ENCODE assay signal across 1 cellular context in the genomic region with DNA sequence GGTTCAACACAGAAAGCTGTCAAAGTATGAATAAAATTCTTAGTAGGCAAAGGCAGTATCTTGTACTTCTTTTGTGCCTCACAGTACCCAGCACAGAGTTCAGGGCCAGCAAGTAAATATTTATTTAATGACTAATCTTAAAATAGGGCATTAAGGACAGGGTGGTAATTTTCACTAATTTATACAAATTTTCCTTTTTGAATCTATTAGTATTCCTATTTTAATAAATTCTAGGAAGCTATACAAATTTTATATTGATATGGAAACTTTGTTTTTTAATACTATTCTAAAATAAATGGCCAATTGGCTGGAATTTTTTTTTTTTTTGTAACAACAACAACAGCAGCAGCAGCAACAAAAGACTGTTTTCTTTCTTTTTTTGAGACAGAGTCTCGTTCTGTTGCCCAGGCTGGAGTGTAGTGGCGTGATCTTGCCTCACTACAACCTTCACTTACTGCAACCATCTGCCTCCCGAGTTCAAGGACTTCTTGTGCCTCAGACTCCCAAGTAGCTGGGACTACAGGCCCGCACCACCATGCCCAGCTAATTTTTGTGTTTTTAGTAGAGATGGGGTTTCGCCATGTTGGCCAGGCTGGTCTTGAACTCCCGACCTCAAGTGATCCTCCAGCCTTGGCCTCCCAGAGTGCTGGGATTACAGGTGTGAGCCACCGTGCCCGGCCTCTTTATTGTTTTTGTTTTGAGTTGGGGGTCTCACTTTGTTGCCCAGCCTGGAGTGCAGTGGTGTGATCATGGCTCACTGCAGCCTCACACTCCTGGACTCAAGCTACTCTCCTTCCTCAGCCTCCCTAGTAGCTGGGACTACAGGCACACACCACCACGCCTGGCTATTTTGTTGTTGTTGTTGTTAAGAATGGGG.
A peak's percentile ranks its signal among the peaks of the same experiment; 100 is the strongest.
TF ChIP-seq lines count a peak whose summit lies in the region.

No MANE protein-coding gene starts in this region.

TF ChIP-seq in HepG2, 621 proteins besides CTCF, POLR2A, EP300 and RAD21 (continued from another document and continues in another):
- TF ChIP-seq, protein P1, sequence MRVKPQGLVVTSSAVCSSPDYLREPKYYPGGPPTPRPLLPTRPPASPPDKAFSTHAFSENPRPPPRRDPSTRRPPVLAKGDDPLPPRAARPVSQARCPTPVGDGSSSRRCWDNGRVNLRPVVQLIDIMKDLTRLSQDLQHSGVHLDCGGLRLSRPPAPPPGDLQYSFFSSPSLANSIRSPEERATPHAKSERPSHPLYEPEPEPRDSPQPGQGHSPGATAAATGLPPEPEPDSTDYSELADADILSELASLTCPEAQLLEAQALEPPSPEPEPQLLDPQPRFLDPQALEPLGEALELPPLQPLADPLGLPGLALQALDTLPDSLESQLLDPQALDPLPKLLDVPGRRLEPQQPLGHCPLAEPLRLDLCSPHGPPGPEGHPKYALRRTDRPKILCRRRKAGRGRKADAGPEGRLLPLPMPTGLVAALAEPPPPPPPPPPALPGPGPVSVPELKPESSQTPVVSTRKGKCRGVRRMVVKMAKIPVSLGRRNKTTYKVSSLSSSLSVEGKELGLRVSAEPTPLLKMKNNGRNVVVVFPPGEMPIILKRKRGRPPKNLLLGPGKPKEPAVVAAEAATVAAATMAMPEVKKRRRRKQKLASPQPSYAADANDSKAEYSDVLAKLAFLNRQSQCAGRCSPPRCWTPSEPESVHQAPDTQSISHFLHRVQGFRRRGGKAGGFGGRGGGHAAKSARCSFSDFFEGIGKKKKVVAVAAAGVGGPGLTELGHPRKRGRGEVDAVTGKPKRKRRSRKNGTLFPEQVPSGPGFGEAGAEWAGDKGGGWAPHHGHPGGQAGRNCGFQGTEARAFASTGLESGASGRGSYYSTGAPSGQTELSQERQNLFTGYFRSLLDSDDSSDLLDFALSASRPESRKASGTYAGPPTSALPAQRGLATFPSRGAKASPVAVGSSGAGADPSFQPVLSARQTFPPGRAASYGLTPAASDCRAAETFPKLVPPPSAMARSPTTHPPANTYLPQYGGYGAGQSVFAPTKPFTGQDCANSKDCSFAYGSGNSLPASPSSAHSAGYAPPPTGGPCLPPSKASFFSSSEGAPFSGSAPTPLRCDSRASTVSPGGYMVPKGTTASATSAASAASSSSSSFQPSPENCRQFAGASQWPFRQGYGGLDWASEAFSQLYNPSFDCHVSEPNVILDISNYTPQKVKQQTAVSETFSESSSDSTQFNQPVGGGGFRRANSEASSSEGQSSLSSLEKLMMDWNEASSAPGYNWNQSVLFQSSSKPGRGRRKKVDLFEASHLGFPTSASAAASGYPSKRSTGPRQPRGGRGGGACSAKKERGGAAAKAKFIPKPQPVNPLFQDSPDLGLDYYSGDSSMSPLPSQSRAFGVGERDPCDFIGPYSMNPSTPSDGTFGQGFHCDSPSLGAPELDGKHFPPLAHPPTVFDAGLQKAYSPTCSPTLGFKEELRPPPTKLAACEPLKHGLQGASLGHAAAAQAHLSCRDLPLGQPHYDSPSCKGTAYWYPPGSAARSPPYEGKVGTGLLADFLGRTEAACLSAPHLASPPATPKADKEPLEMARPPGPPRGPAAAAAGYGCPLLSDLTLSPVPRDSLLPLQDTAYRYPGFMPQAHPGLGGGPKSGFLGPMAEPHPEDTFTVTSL (CRISPR knock-in tag; IDR thresholded peaks at IDR 0.05; ENCODE audit: borderline replicate concordance) = peak; percentile 80; the same call in 1 of the 2 replicates
- no peak for TF ChIP-seq IKZF1 (IDR thresholded peaks at IDR 0.05)
- TF ChIP-seq, protein P2, sequence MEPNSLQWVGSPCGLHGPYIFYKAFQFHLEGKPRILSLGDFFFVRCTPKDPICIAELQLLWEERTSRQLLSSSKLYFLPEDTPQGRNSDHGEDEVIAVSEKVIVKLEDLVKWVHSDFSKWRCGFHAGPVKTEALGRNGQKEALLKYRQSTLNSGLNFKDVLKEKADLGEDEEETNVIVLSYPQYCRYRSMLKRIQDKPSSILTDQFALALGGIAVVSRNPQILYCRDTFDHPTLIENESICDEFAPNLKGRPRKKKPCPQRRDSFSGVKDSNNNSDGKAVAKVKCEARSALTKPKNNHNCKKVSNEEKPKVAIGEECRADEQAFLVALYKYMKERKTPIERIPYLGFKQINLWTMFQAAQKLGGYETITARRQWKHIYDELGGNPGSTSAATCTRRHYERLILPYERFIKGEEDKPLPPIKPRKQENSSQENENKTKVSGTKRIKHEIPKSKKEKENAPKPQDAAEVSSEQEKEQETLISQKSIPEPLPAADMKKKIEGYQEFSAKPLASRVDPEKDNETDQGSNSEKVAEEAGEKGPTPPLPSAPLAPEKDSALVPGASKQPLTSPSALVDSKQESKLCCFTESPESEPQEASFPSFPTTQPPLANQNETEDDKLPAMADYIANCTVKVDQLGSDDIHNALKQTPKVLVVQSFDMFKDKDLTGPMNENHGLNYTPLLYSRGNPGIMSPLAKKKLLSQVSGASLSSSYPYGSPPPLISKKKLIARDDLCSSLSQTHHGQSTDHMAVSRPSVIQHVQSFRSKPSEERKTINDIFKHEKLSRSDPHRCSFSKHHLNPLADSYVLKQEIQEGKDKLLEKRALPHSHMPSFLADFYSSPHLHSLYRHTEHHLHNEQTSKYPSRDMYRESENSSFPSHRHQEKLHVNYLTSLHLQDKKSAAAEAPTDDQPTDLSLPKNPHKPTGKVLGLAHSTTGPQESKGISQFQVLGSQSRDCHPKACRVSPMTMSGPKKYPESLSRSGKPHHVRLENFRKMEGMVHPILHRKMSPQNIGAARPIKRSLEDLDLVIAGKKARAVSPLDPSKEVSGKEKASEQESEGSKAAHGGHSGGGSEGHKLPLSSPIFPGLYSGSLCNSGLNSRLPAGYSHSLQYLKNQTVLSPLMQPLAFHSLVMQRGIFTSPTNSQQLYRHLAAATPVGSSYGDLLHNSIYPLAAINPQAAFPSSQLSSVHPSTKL (CRISPR knock-in tag; IDR thresholded peaks at IDR 0.05) = peak; percentile 66
- TF ChIP-seq ZNF335 (CRISPR knock-in tag; IDR thresholded peaks at IDR 0.05) = 0 out of 2 replicates have a peak, but pooled peaks have one; percentile 10
- no peak for TF ChIP-seq SIN3B (IDR thresholded peaks at IDR 0.05; ENCODE audit: low read length)
- peak; percentile 31; the same call in 1 of the 2 replicates for TF ChIP-seq ZFX (CRISPR knock-in tag; IDR thresholded peaks at IDR 0.05; ENCODE audit: low read depth)
- no peak for TF ChIP-seq ZSCAN12 (CRISPR knock-in tag; IDR thresholded peaks at IDR 0.05)
- TF ChIP-seq, protein P3, sequence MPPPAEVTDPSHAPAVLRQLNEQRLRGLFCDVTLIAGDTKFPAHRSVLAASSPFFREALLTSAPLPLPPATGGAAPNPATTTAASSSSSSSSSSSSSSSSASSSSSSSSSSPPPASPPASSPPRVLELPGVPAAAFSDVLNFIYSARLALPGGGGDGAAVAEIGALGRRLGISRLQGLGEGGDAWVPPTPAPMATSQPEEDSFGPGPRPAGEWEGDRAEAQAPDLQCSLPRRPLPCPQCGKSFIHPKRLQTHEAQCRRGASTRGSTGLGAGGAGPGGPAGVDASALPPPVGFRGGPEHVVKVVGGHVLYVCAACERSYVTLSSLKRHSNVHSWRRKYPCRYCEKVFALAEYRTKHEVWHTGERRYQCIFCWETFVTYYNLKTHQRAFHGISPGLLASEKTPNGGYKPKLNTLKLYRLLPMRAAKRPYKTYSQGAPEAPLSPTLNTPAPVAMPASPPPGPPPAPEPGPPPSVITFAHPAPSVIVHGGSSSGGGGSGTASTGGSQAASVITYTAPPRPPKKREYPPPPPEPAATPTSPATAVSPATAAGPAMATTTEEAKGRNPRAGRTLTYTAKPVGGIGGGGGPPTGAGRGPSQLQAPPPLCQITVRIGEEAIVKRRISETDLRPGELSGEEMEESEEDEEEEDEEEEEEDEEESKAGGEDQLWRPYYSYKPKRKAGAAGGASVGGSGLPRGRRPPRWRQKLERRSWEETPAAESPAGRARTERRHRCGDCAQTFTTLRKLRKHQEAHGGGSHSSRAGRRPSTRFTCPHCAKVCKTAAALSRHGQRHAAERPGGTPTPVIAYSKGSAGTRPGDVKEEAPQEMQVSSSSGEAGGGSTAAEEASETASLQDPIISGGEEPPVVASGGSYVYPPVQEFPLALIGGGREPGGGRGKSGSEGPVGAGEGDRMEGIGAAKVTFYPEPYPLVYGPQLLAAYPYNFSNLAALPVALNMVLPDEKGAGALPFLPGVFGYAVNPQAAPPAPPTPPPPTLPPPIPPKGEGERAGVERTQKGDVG (CRISPR knock-in tag; IDR thresholded peaks at IDR 0.05; ENCODE audit: borderline replicate concordance) = peak; percentile 64; the same call in 1 of the 2 replicates
- no peak for TF ChIP-seq HDAC6 (IDR thresholded peaks at IDR 0.05; ENCODE audit: low read depth, low read length)
- no peak for TF ChIP-seq IKZF4 (CRISPR knock-in tag; IDR thresholded peaks at IDR 0.05; ENCODE audit: borderline replicate concordance, low read depth, not compliant biosample characterization)
- no peak for TF ChIP-seq PHF20 (CRISPR knock-in tag; IDR thresholded peaks at IDR 0.05)
- TF ChIP-seq, protein P4, sequence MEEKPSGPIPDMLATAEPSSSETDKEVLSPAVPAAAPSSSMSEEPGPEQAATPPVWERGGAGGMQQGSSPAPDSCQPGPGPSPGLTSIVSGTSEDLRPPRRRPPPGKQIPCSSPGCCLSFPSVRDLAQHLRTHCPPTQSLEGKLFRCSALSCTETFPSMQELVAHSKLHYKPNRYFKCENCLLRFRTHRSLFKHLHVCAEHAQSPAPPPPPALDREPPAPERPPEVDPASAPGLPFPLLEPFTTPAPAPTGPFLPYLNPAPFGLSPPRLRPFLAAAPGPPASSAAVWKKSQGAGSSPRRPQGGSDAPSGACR (CRISPR knock-in tag; IDR thresholded peaks at IDR 0.05) = peak; percentile 58; the same call in 1 of the 2 replicates
- peak; percentile 68; the same call in 1 of the 2 replicates for TF ChIP-seq NCOR1 (IDR thresholded peaks at IDR 0.05; ENCODE audit: borderline replicate concordance, low read length)
- TF ChIP-seq, protein P5, sequence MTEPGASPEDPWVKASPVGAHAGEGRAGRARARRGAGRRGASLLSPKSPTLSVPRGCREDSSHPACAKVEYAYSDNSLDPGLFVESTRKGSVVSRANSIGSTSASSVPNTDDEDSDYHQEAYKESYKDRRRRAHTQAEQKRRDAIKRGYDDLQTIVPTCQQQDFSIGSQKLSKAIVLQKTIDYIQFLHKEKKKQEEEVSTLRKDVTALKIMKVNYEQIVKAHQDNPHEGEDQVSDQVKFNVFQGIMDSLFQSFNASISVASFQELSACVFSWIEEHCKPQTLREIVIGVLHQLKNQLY (CRISPR knock-in tag; IDR thresholded peaks at IDR 0.05) = no peak
- TF ChIP-seq ZMYM3 (CRISPR knock-in tag; IDR thresholded peaks at IDR 0.05) = peak; percentile 98
- TF ChIP-seq FOSL2 (CRISPR knock-in tag; IDR thresholded peaks at IDR 0.05) = peak; percentile 70
- peak; percentile 58; the same call in 1 of the 2 replicates for TF ChIP-seq ZNF598 (CRISPR knock-in tag; IDR thresholded peaks at IDR 0.05; ENCODE audit: borderline replicate concordance)
- TF ChIP-seq SKI (IDR thresholded peaks at IDR 0.05; ENCODE audit: partially characterized antibody) = no peak
- peak; percentile 68; the same call in 1 of the 2 replicates for TF ChIP-seq FOXA1 (IDR thresholded peaks at IDR 0.05)
- TF ChIP-seq FOXA1 (CRISPR knock-in tag; IDR thresholded peaks at IDR 0.05) = peak; percentile 74
- TF ChIP-seq DPF2 (CRISPR knock-in tag; IDR thresholded peaks at IDR 0.05; ENCODE audit: borderline replicate concordance, low read depth) = peak; percentile 66; the same call in 1 of the 2 replicates
- TF ChIP-seq ZNF629 (CRISPR knock-in tag; conservative IDR thresholded peaks at IDR 0.05) = peak; percentile 22; the same call in 1 of the 2 replicates
- TF ChIP-seq LCORL (IDR thresholded peaks at IDR 0.05) = no peak
- 0 out of 2 replicates have a peak, but pooled peaks have one; percentile 16 for TF ChIP-seq LCORL (CRISPR knock-in tag; IDR thresholded peaks at IDR 0.05)
- no peak for TF ChIP-seq RFX5 (IDR thresholded peaks at IDR 0.05; ENCODE audit: low read depth, low read length)
- TF ChIP-seq, protein P6, sequence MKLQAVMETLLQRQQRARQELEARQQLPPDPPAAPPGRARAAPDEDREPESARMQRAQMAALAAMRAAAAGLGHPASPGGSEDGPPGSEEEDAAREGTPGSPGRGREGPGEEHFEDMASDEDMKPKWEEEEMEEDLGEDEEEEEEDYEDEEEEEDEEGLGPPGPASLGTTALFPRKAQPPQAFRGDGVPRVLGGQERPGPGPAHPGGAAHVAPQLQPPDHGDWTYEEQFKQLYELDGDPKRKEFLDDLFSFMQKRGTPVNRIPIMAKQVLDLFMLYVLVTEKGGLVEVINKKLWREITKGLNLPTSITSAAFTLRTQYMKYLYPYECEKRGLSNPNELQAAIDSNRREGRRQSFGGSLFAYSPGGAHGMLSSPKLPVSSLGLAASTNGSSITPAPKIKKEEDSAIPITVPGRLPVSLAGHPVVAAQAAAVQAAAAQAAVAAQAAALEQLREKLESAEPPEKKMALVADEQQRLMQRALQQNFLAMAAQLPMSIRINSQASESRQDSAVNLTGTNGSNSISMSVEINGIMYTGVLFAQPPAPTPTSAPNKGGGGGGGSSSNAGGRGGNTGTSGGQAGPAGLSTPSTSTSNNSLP (IDR thresholded peaks at IDR 0.05; ENCODE audit: low read depth, low read length) = peak; percentile 63; the same call in 1 of the 2 replicates
- peak; percentile 20 for TF ChIP-seq TEAD3 (CRISPR knock-in tag; optimal IDR thresholded peaks at IDR 0.05; ENCODE audit: borderline replicate concordance)
- TF ChIP-seq, protein P7, sequence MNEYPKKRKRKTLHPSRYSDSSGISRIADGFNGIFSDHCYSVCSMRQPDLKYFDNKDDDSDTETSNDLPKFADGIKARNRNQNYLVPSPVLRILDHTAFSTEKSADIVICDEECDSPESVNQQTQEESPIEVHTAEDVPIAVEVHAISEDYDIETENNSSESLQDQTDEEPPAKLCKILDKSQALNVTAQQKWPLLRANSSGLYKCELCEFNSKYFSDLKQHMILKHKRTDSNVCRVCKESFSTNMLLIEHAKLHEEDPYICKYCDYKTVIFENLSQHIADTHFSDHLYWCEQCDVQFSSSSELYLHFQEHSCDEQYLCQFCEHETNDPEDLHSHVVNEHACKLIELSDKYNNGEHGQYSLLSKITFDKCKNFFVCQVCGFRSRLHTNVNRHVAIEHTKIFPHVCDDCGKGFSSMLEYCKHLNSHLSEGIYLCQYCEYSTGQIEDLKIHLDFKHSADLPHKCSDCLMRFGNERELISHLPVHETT (CRISPR knock-in tag; conservative IDR thresholded peaks at IDR 0.05) = peak; percentile 39; the same call in 1 of the 2 replicates
- TF ChIP-seq NFKB2 (CRISPR knock-in tag; IDR thresholded peaks at IDR 0.05; ENCODE audit: borderline replicate concordance) = peak; percentile 26; the same call in 1 of the 2 replicates
- TF ChIP-seq, protein P8, sequence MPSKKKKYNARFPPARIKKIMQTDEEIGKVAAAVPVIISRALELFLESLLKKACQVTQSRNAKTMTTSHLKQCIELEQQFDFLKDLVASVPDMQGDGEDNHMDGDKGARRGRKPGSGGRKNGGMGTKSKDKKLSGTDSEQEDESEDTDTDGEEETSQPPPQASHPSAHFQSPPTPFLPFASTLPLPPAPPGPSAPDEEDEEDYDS (CRISPR knock-in tag; IDR thresholded peaks at IDR 0.05) = 0 out of 2 replicates have a peak, but pooled peaks have one; percentile 6
- TF ChIP-seq KLF12 (CRISPR knock-in tag; IDR thresholded peaks at IDR 0.05; ENCODE audit: borderline replicate concordance) = no peak
- no peak for TF ChIP-seq ZBTB21 (CRISPR knock-in tag; IDR thresholded peaks at IDR 0.05)
- TF ChIP-seq PCBP2 (optimal IDR thresholded peaks at IDR 0.05; ENCODE audit: low read depth, low read length, poor library complexity, severe bottlenecking) = no peak
